8 cellular contexts compared by ENCODE assay signal in genomic region chr3:184379375-184380209, GRCh38. TPM values are rescaled to one million over a fixed set of nuclear protein-coding genes. Genes with fewer than 3 reads are reported as not detected.
DNase-seq lines count a peak whose midpoint lies in the region; ATAC-seq and TF ChIP-seq lines count a peak whose summit lies in the region.

TSS of gene CHRD (plus strand) at chr3:184380054. CDS start at chr3:184380319, 265 bp downstream.

- H3K27ac Mint-ChIP-seq in activated CD8-positive, alpha-beta memory T cell treated with anti-CD3 and anti-CD28 coated beads, Interleukin-2, amount 10 ng/mL, durations not matched to agents 7 days and 5 days: no peak within 1 kb of the TSS
- H3K27ac Mint-ChIP-seq in mesothelial cell of epicardium (peak within 1 kb of the TSS; percentile 28), type B pancreatic cell (no peak within 1 kb of the TSS)

- WGBS in ectodermal cell, 2 experiments: 4% methylated on average over 57 to 62 of the region's 73 CpGs

- no peaks in the 10 kb centered on the region for H3K36me3 Mint-ChIP-seq in activated CD8-positive, alpha-beta memory T cell treated with anti-CD3 and anti-CD28 coated beads, Interleukin-2, amount 10 ng/mL, durations not matched to agents 7 days and 5 days
- H3K36me3 Mint-ChIP-seq in mesothelial cell of epicardium (no peaks in the 10 kb centered on the region), type B pancreatic cell (no peaks in the 10 kb centered on the region)

- H3K4me3 Mint-ChIP-seq in activated CD8-positive, alpha-beta memory T cell treated with anti-CD3 and anti-CD28 coated beads, Interleukin-2, amount 10 ng/mL, durations not matched to agents 7 days and 5 days: peak within 1 kb of the TSS; percentile 20
- H3K4me3 Mint-ChIP-seq in mesothelial cell of epicardium (peak within 1 kb of the TSS; percentile 68), type B pancreatic cell (peak within 1 kb of the TSS; percentile 85)

- no peak for DNase-seq in activated CD8-positive, alpha-beta memory T cell treated with anti-CD3 and anti-CD28 coated beads, Interleukin-2, amount 10 ng/mL, durations not matched to agents 7 days and 5 days
- DNase-seq in activated CD8-positive, alpha-beta memory T cell treated with anti-CD3 and anti-CD28 coated beads, Interleukin-2, amount 50 U/mL, for 4 hours: no peak
- DNase-seq in mesothelial cell of epicardium (ENCODE audit: low spot score in 2 of 2, unreplicated experiment in 2 of 2) (no peak), type B pancreatic cell (ENCODE audit: extremely low spot score, unreplicated experiment) (no peak), kidney tubule cell (ENCODE audit: low spot score) (no peak), activated gamma-delta T cell treated with Interleukin-2 at 50 U/mL for 16 hours (no peak)

- peaks cover 4% of the 10 kb centered on the region for H3K4me1 Mint-ChIP-seq in activated CD8-positive, alpha-beta memory T cell treated with anti-CD3 and anti-CD28 coated beads, Interleukin-2, amount 10 ng/mL, durations not matched to agents 7 days and 5 days
- peaks cover 13% of the 10 kb centered on the region for H3K4me1 Mint-ChIP-seq in mesothelial cell of epicardium
- H3K4me1 Mint-ChIP-seq in type B pancreatic cell (ENCODE audit: unreplicated experiment): peaks cover 27% of the 10 kb centered on the region

- H3K36me3 ChIP-seq in ectodermal cell (ENCODE audit: control insufficient read depth, insufficient read depth, low read length): no peaks in the 10 kb centered on the region

- no peak for ATAC-seq in activated CD8-positive, alpha-beta memory T cell treated with anti-CD3 and anti-CD28 coated beads, Interleukin-2, amount 10 ng/mL, durations not matched to agents 7 days and 5 days
- no peak for ATAC-seq in GM19324 (IDR thresholded peaks at IDR 0.05; ENCODE audit: low FRiP score, unreplicated experiment)

- no peaks in the 10 kb centered on the region for H3K9me3 Mint-ChIP-seq in activated CD8-positive, alpha-beta memory T cell treated with anti-CD3 and anti-CD28 coated beads, Interleukin-2, amount 10 ng/mL, durations not matched to agents 7 days and 5 days (ENCODE audit: low read depth)
- H3K9me3 Mint-ChIP-seq in mesothelial cell of epicardium (no peaks in the 10 kb centered on the region), type B pancreatic cell (no peaks in the 10 kb centered on the region)

- H3K27me3 Mint-ChIP-seq in activated CD8-positive, alpha-beta memory T cell treated with anti-CD3 and anti-CD28 coated beads, Interleukin-2, amount 10 ng/mL, durations not matched to agents 7 days and 5 days: peaks cover 70% of the 10 kb centered on the region
- H3K27me3 Mint-ChIP-seq in mesothelial cell of epicardium (ENCODE audit: low read depth) (peaks cover 50% of the 10 kb centered on the region), type B pancreatic cell (peaks cover 55% of the 10 kb centered on the region)

- peaks cover 29% of the 10 kb centered on the region for H3K4me1 ChIP-seq in ectodermal cell (ENCODE audit: control insufficient read depth, insufficient read depth, low read length)

- H3K4me3 ChIP-seq in ectodermal cell (ENCODE audit: insufficient read depth, low read depth, low read length): peak within 1 kb of the TSS; percentile 40

- peaks cover 35% of the 10 kb centered on the region for H3K27me3 ChIP-seq in ectodermal cell (ENCODE audit: control insufficient read depth, insufficient read depth, low read length, poor library complexity, severe bottlenecking)

- H3K9me3 ChIP-seq in ectodermal cell (ENCODE audit: control insufficient read depth, low read length): no peaks in the 10 kb centered on the region

- CTCF ChIA-PET in activated CD8-positive, alpha-beta memory T cell treated with anti-CD3 and anti-CD28 coated beads, Interleukin-2, amount 10 ng/mL, durations not matched to agents 7 days and 5 days (lab: Charles Lee): interaction anchor here (2.1 kb wide), 1 partner anchor 8 kb away, joined by 6 read pairs; no protein-coding TSS in a partner anchor

- TF ChIP-seq CTCF in mesothelial cell of epicardium (IDR thresholded peaks at IDR 0.05; ENCODE audit: unreplicated experiment): no peak
- TF ChIP-seq CTCF in type B pancreatic cell (conservative IDR thresholded peaks at IDR 0.05): no peak

- no peak within 1 kb of the TSS for H3K27ac ChIP-seq in ectodermal cell (ENCODE audit: insufficient read depth, low read depth, low read length, poor library complexity, severe bottlenecking)

RNA-seq across cellular contexts. Expression of gene CHRD, which starts in this region (rescaled TPM):
- total RNA-seq in activated CD8-positive, alpha-beta memory T cell treated with anti-CD3 and anti-CD28 coated beads, Interleukin-2, amount 10 ng/mL, durations not matched to agents 7 days and 5 days: not detected
- 9.1 TPM for polyA plus RNA-seq in ectodermal cell (2013, experiment 1 of 4)
- 8.6 TPM for polyA plus RNA-seq in ectodermal cell (2013, experiment 2 of 4)
- polyA plus RNA-seq in ectodermal cell (2013, experiment 3 of 4): 9.9 TPM
- polyA plus RNA-seq in ectodermal cell (2013, experiment 4 of 4): 12.7 TPM
- total RNA-seq in mesothelial cell of epicardium (5.6 to 6.8 TPM (median 6.4 TPM) in 3 replicates), type B pancreatic cell (ENCODE audit: low replicate concordance) (6.4 and 35.5 TPM in 2 replicates)

Comparison
In these comparisons a context has a peak if more than half of its experiments do, and no peak if none do; other contexts are left out.
1. H3K4me3 Mint-ChIP-seq: peak in every context shown above with its lines; median percentile 85 in type B pancreatic cell; 68 in mesothelial cell of epicardium; 20 in activated CD8-positive, alpha-beta memory T cell treated with anti-CD3 and anti-CD28 coated beads, Interleukin-2, amount 10 ng/mL, durations not matched to agents 7 days and 5 days.